1 cellular context compared by ENCODE assay signal in genomic region chr15:29308299-29308698, GRCh38.
TF ChIP-seq lines count a peak whose summit lies in the region.

No MANE protein-coding gene starts in this region.

TF ChIP-seq in GM23338, 12 proteins besides CTCF, POLR2A, EP300 and RAD21 (continued from another document):
- TF ChIP-seq ZNF462 (CRISPR knock-in tag; IDR thresholded peaks at IDR 0.05) (no peak), EZH2phosphoT487 (IDR thresholded peaks at IDR 0.05; ENCODE audit: unreplicated experiment) (no peak), POLR2AphosphoS5 (IDR thresholded peaks at IDR 0.05; ENCODE audit: low read depth) (no peak)
- TF ChIP-seq, protein P1, sequence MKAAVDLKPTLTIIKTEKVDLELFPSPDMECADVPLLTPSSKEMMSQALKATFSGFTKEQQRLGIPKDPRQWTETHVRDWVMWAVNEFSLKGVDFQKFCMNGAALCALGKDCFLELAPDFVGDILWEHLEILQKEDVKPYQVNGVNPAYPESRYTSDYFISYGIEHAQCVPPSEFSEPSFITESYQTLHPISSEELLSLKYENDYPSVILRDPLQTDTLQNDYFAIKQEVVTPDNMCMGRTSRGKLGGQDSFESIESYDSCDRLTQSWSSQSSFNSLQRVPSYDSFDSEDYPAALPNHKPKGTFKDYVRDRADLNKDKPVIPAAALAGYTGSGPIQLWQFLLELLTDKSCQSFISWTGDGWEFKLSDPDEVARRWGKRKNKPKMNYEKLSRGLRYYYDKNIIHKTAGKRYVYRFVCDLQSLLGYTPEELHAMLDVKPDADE (IDR thresholded peaks at IDR 0.05), result no peak
